Comparison of ENCODE assay signal across 9 cellular contexts in the genomic region with DNA sequence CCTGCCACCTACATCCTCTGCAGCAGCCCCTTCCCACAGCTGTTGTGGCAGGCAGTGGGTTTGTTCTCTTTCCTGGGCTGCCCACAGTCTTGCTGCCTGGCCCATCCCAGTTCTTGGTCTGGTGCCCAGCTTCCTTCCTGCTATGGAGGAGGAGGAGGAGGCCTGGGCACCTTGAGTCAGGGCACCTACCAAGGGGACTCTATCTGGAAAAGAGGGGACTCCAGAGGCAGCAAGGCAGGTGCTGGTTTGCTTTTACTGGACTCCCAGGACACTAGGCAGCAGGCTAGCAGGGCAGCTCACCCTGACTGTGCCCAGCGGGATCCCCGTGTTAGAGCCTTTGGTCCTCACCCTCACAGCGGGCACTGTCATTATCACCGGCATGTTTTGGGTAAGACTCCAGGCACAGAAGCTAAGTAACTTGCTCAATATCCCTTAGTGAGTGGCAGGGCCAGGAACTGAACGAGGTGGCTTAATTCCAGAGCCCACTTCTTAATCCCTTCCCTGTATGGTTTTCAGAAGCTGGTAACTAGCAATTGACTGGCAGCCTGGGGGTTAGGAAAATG.
A peak's percentile ranks its signal among the peaks of the same experiment; 100 is the strongest.
DNase-seq lines count a peak whose midpoint lies in the region; ATAC-seq, FAIRE-seq and TF ChIP-seq lines count a peak whose summit lies in the region.
"Had no signal": no experiment of that assay in that cellular context is flagged by ENCODE, and none has a peak within 500 bp of the region (broad histone marks: within the 10 kb centered on the region; RNA-seq: fewer than 3 reads in every experiment).

No MANE protein-coding gene starts in this region.

- intact Hi-C loops in sigmoid colon (cut with DNase I), result loop anchor here (10.0 kb wide), 1 partner anchor 195 kb away; no protein-coding TSS in a partner anchor

- H3K27me3 ChIP-seq in RWPE2 (ENCODE audit: insufficient read depth, poor library complexity, severe bottlenecking), result no peaks in the 10 kb centered on the region
- no peaks in the 10 kb centered on the region for H3K27me3 ChIP-seq in sigmoid colon

- TF ChIP-seq EP300 in sigmoid colon (IDR thresholded peaks at IDR 0.05), result no peak

- H3K36me3 ChIP-seq in RWPE2 (ENCODE audit: low read depth) (no peaks in the 10 kb centered on the region), sigmoid colon (no peaks in the 10 kb centered on the region)

- no peak overlapping the region for H3K4me3 ChIP-seq in RWPE2 (ENCODE audit: severe bottlenecking)
- H3K4me3 ChIP-seq in sigmoid colon, result no peak overlapping the region

- FAIRE-seq in D721Med (lab: Jason Lieb, UNC), result no peak

- H3K4me1 ChIP-seq in RWPE2 (ENCODE audit: insufficient read depth, poor library complexity, severe bottlenecking) (peaks cover 29% of the 10 kb centered on the region), sigmoid colon (peaks cover 0 to 67% (median 58%) of the 10 kb centered on the region in 4 donors)

- 63 to 90% methylated on average over 5 of the region's 5 CpGs for WGBS in sigmoid colon, 2 donors

- peak overlapping the region; percentile 58 for H3K27ac ChIP-seq in RWPE2 (ENCODE audit: poor library complexity, severe bottlenecking)
- H3K27ac ChIP-seq in sigmoid colon, result peak overlapping the region; percentile 92 to 99 (median 96)

- ATAC-seq in RWPE2 (ENCODE audit: low read depth), result no peak

- H3K9me3 ChIP-seq in RWPE2 (ENCODE audit: severe bottlenecking) (no peaks in the 10 kb centered on the region), sigmoid colon (no peaks in the 10 kb centered on the region)

- peak; percentile 45 for DNase-seq in H4 (ENCODE audit: low spot score)
- no peak for DNase-seq in RWPE2 (ENCODE audit: low spot score)
- peak; percentile 66 for DNase-seq in glomerular visceral epithelial cell (ENCODE audit: extremely low spot score)
- peak; percentile 84 for DNase-seq in sigmoid colon
- DNase-seq in NCI-H2227 (lab: John Stamatoyannopoulos, UW; ENCODE audit: unreplicated experiment), result no peak
- DNase-seq in Ammon's horn (ENCODE audit: low spot score), result no peak
- DNase-seq in SKM-1 (lab: John Stamatoyannopoulos, UW; ENCODE audit: unreplicated experiment), result no peak
- no peak for DNase-seq in D721Med (ENCODE audit: insufficient read length, low spot score)
- DNase-seq: SW 1271 had no signal

- TF ChIP-seq POLR2A in sigmoid colon (IDR thresholded peaks at IDR 0.05), result no peak

- TF ChIP-seq CTCF in RWPE2 (IDR thresholded peaks at IDR 0.05; ENCODE audit: poor library complexity, severe bottlenecking), result no peak
- no peak for TF ChIP-seq CTCF in sigmoid colon (IDR thresholded peaks at IDR 0.05)
- TF ChIP-seq CTCF in D721Med (IDR thresholded peaks at IDR 0.05; ENCODE audit: insufficient read depth, missing control alignments), result no peak

Comparison
In these comparisons a context has a peak if more than half of its experiments do, and no peak if none do; other contexts are left out.
1. DNase-seq: peak in H4 (single experiment), glomerular visceral epithelial cell (single experiment) and sigmoid colon (single experiment); none in RWPE2 (single experiment), NCI-H2227 (single experiment), Ammon's horn (single experiment), SKM-1 (single experiment) and D721Med (single experiment).